ENCODE assay signal across 10 cellular contexts in the genomic region with DNA sequence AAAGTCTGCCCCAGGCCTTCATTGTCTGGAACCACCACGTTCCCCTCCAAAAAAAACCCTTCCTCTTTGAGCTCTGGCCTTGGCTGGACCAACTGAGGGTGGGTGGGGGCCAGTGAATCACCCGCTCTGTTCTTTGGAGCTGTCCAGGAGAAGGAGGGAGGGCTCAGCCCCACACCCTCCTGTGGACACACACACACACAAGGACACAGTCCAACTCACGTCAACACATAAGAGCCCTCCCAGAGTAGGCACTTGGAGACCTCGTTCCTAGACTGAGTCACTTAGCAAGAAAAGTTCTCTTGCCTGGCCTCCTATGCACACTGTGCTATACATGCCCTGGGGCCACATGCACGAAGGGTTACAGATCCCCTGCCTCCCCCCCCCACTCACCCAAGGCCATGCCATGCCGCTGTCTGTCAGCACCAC. TPM values are rescaled to one million over a fixed set of nuclear protein-coding genes. Genes with fewer than 3 reads are reported as not detected.
A peak's percentile ranks its signal among the peaks of the same experiment; 100 is the strongest.
DNase-seq lines count a peak whose midpoint lies in the region; ATAC-seq and TF ChIP-seq lines count a peak whose summit lies in the region.
"Had no signal": no experiment of that assay in that cellular context is flagged by ENCODE, and none has a peak within 500 bp of the region (broad histone marks: within the 10 kb centered on the region; RNA-seq: fewer than 3 reads in every experiment).

No MANE protein-coding gene starts in this region.

- no peaks in the 10 kb centered on the region for H3K9me3 ChIP-seq in left ventricle myocardium inferior (replicated peaks)
- no peaks in the 10 kb centered on the region for H3K9me3 ChIP-seq in skeletal muscle tissue (ENCODE audit: control insufficient read depth in 3 of 3, low read length in 3 of 3)

- no peak for TF ChIP-seq CTCF in left ventricle myocardium inferior (IDR thresholded peaks at IDR 0.05; ENCODE audit: borderline replicate concordance)

- H3K4me3 ChIP-seq in left ventricle myocardium inferior (no peak overlapping the region), skeletal muscle tissue (ENCODE audit: low read length in 3 of 3) (no peak overlapping the region)

- H3K36me3 ChIP-seq in left ventricle myocardium inferior (no peaks in the 10 kb centered on the region), skeletal muscle tissue (ENCODE audit: control insufficient read depth in 3 of 3, insufficient read depth in 3 of 3, low read length in 3 of 3) (peaks cover 0 to 3% (median 0%) of the 10 kb centered on the region in 3 donors)

- ATAC-seq in HG03442 (IDR thresholded peaks at IDR 0.05; ENCODE audit: unreplicated experiment) (no peak), HG03139 (IDR thresholded peaks at IDR 0.05; ENCODE audit: unreplicated experiment) (no peak)

- peak overlapping the region in 1 of 3 donors; percentile 8 for H3K9ac ChIP-seq in skeletal muscle tissue (ENCODE audit: low read depth in 1 of 3, low read length in 3 of 3)

- intact Hi-C loops in left ventricle myocardium inferior (cut with micrococcal nuclease), result no loop called here

- H3K27ac ChIP-seq in left ventricle myocardium inferior (replicated peaks) (peak overlapping the region; percentile 85), skeletal muscle tissue (ENCODE audit: low read depth, low read length) (peak overlapping the region; percentile 54)

- DNase-seq in Daoy (ENCODE audit: low read depth) (peak; percentile 44), astrocyte of the hippocampus (ENCODE audit: low read depth, low spot score) (peak; percentile 85), left ventricle myocardium inferior (peak; percentile 86), globus pallidus (ENCODE audit: low spot score) (no peak), A172 (ENCODE audit: low spot score) (no peak)
- DNase-seq: NCI-H226, T-helper 9 cell had no signal

- H3K27me3 ChIP-seq in left ventricle myocardium inferior (ENCODE audit: low read depth) (peaks cover 3% of the 10 kb centered on the region), skeletal muscle tissue (ENCODE audit: control insufficient read depth in 3 of 3, insufficient read depth in 3 of 3, low read length in 3 of 3) (no peaks in the 10 kb centered on the region)

- peaks cover 50% of the 10 kb centered on the region for H3K4me1 ChIP-seq in left ventricle myocardium inferior
- H3K4me1 ChIP-seq in skeletal muscle tissue (ENCODE audit: control insufficient read depth in 3 of 3, insufficient read depth in 3 of 3, low read length in 3 of 3), result peaks cover 28 to 43% (median 42%) of the 10 kb centered on the region in 3 donors

RNA-seq across cellular contexts. Expression of a gene that starts 1.2 kb away (rescaled TPM):
- 0.80 and 2.6 TPM in 2 replicates for total RNA-seq in Daoy (2014; rRNA removed; shearing (Covaris generic))
- total RNA-seq in left ventricle myocardium inferior, result 828 TPM
- total RNA-seq in skeletal muscle tissue, result 73.1 TPM
- 1.6 and 1.7 TPM in 2 replicates for total RNA-seq in A172 (2014; rRNA removed; shearing (Covaris generic))

Comparison
In these comparisons a context has a peak if more than half of its experiments do, and no peak if none do; other contexts are left out.
1. DNase-seq: peak in Daoy (single experiment), astrocyte of the hippocampus (single experiment) and left ventricle myocardium inferior (single experiment); none in globus pallidus (single experiment) and A172 (single experiment).
2. RNA of a gene that starts 1.2 kb away (total RNA-seq): 828 TPM in left ventricle myocardium inferior (single experiment) and 73.1 TPM in skeletal muscle tissue (single experiment); 0.80 to 2.6 TPM in Daoy and 1.6 to 1.7 TPM in A172; every median in the first group is over 10 times any median in the second.